In genomic region chr12:132429932-132430643, GRCh38 we compare ENCODE assay signal across 9 cellular contexts. TPM values are rescaled to one million over a fixed set of nuclear protein-coding genes. Genes with fewer than 3 reads are reported as not detected.
DNase-seq lines count a peak whose midpoint lies in the region; ATAC-seq and TF ChIP-seq lines count a peak whose summit lies in the region.
"Had no signal": no experiment of that assay in that cellular context is flagged by ENCODE, and none has a peak within 500 bp of the region (broad histone marks: within the 10 kb centered on the region; RNA-seq: fewer than 3 reads in every experiment).

No MANE protein-coding gene starts in this region.

- H3K4me3 ChIP-seq in epithelial cell of proximal tubule (ENCODE audit: low read depth, low read length), result peak overlapping the region; percentile 11

- TF ChIP-seq CTCF in GM10248 (IDR thresholded peaks at IDR 0.05; ENCODE audit: control extremely low read depth, extremely low read depth, low read depth, missing control alignments), result no peak
- TF ChIP-seq CTCF in epithelial cell of proximal tubule (conservative IDR thresholded peaks at IDR 0.05; ENCODE audit: low read depth, low read length), result no peak

- H3K27ac Mint-ChIP-seq in activated CD4-positive, alpha-beta T cell treated with anti-CD3 and anti-CD28 coated beads, Interleukin-2, amount 10 ng/mL, durations not matched to agents 24 days and 14 days, result peak overlapping the region; percentile 24

- DNase-seq in GM10248 (ENCODE audit: extremely low spot score) (peak; percentile 77), NCI-H226 (peak; percentile 41), epithelial cell of proximal tubule (ENCODE audit: low read depth) (no peak), SKM-1 treated with dmso at 0.1 percent for 144 hours (lab: John Stamatoyannopoulos, UW; ENCODE audit: unreplicated experiment) (no peak)
- DNase-seq in activated CD4-positive, alpha-beta T cell treated with anti-CD3 and anti-CD28 coated beads, Interleukin-2, amount 10 ng/mL, durations not matched to agents 24 days and 14 days, result peak; percentile 92
- peak; percentile 49 for DNase-seq in stimulated activated CD4-positive, alpha-beta T cell treated with anti-CD3 and anti-CD28 coated beads, Interleukin-4, amount 100 ng/mL, for 24 hours
- DNase-seq: IMR-90 had no signal

- peaks cover 19% of the 10 kb centered on the region for H3K4me1 Mint-ChIP-seq in activated CD4-positive, alpha-beta T cell treated with anti-CD3 and anti-CD28 coated beads, Interleukin-2, amount 10 ng/mL, durations not matched to agents 24 days and 14 days

- intact Hi-C loops in activated CD4-positive, alpha-beta T cell treated with anti-CD3 and anti-CD28 coated beads, Interleukin-2, amount 10 ng/mL, durations not matched to agents 24 days and 14 days (cut with micrococcal nuclease), result loop anchor here (2.0 kb wide), 1 partner anchor 15 kb away; no protein-coding TSS in a partner anchor

- peak; percentile 57 for ATAC-seq in HG03095 (IDR thresholded peaks at IDR 0.05; ENCODE audit: unreplicated experiment)
- no peak for ATAC-seq in GM19452 (IDR thresholded peaks at IDR 0.05; ENCODE audit: unreplicated experiment)

- POLR2A ChIA-PET in GM10248 (lab: Yijun Ruan, JAX), result interaction anchor here (0.6 kb wide), 3 partner anchors 19 to 292 kb away, joined by 3 to 6 read pairs (median 4); no protein-coding TSS in a partner anchor

- peaks cover 2% of the 10 kb centered on the region for H3K27me3 Mint-ChIP-seq in activated CD4-positive, alpha-beta T cell treated with anti-CD3 and anti-CD28 coated beads, Interleukin-2, amount 10 ng/mL, durations not matched to agents 24 days and 14 days

- peaks cover 6% of the 10 kb centered on the region for H3K9me3 Mint-ChIP-seq in activated CD4-positive, alpha-beta T cell treated with anti-CD3 and anti-CD28 coated beads, Interleukin-2, amount 10 ng/mL, durations not matched to agents 24 days and 14 days

- H3K36me3 Mint-ChIP-seq in activated CD4-positive, alpha-beta T cell treated with anti-CD3 and anti-CD28 coated beads, Interleukin-2, amount 10 ng/mL, durations not matched to agents 24 days and 14 days (ENCODE audit: low read depth), result no peaks in the 10 kb centered on the region

- H3K4me3 Mint-ChIP-seq in activated CD4-positive, alpha-beta T cell treated with anti-CD3 and anti-CD28 coated beads, Interleukin-2, amount 10 ng/mL, durations not matched to agents 24 days and 14 days, result peak overlapping the region; percentile 78

- CTCF ChIA-PET in GM10248 (lab: Yijun Ruan, JAX), result interaction anchor here (1.0 kb wide), 1 partner anchor 20 kb away, joined by 4 read pairs; no protein-coding TSS in a partner anchor

RNA-seq across cellular contexts. Expression of gene FBRSL1, which starts 59.9 kb away (rescaled TPM):
- 91.3 and 96.1 TPM in 2 replicates for total RNA-seq in activated CD4-positive, alpha-beta T cell treated with anti-CD3 and anti-CD28 coated beads, Interleukin-2, amount 10 ng/mL, durations not matched to agents 24 days and 14 days
- total RNA-seq in epithelial cell of proximal tubule, result 57.4 and 95.9 TPM in 2 replicates

Comparison
In these comparisons a context has a peak if more than half of its experiments do, and no peak if none do; other contexts are left out.
1. DNase-seq: peak in GM10248 (single experiment), NCI-H226 (single experiment), activated CD4-positive, alpha-beta T cell treated with anti-CD3 and anti-CD28 coated beads, Interleukin-2, amount 10 ng/mL, durations not matched to agents 24 days and 14 days (single experiment) and stimulated activated CD4-positive, alpha-beta T cell treated with anti-CD3 and anti-CD28 coated beads, Interleukin-4, amount 100 ng/mL, for 24 hours (single experiment); none in epithelial cell of proximal tubule (single experiment) and SKM-1 treated with dmso at 0.1 percent for 144 hours (single experiment).